28 cellular contexts compared by ENCODE assay signal in genomic region chr1:176252191-176252590, GRCh38.
"Had no signal": no experiment of that assay in that cellular context is flagged by ENCODE, and none has a peak within 500 bp of the region (broad histone marks: within the 10 kb centered on the region; RNA-seq: fewer than 3 reads in every experiment).

No MANE protein-coding gene starts in this region.

- DNase-seq: activated CD4-positive, alpha-beta memory T cell treated with anti-CD3 and anti-CD28 coated beads, Interleukin-2, amount 10 ng/mL, durations not matched to agents 7 days and 5 days; activated CD4-positive, alpha-beta T cell treated with anti-CD3 and anti-CD28 coated beads for 1 hour; activated CD4-positive, alpha-beta T cell treated with anti-CD3 and anti-CD28 coated beads for 4 hours; activated CD4-positive, alpha-beta T cell treated with anti-CD3 and anti-CD28 coated beads, Interleukin-2, amount 10 ng/mL, durations not matched to agents 7 days and 5 days; activated CD4-positive, alpha-beta T cell treated with anti-CD3 and anti-CD28 coated beads, Interleukin-2, amount 50 U/mL, for 4 hours; activated CD8-positive, alpha-beta memory T cell treated with anti-CD3 and anti-CD28 coated beads, Interleukin-2, amount 50 U/mL, for 48 hours; activated gamma-delta T cell; activated naive CD4-positive, alpha-beta T cell; activated naive CD4-positive, alpha-beta T cell treated with anti-CD3 and anti-CD28 coated beads, Interleukin-2, amount 10 ng/mL, durations not matched to agents 7 days and 5 days; activated naive CD8-positive, alpha-beta T cell treated with anti-CD3 and anti-CD28 coated beads, Interleukin-2, amount 10 ng/mL, durations not matched to agents 7 days and 5 days; activated T-cell treated with anti-CD3 and anti-CD28 coated beads for 4 hours; activated T-cell treated with anti-CD3 and anti-CD28 coated beads, Interleukin-2, amount 50 U/mL, for 24 hours; activated T-cell treated with anti-CD3 and anti-CD28 coated beads, Interleukin-2, amount 50 U/mL, for 72 hours; central memory CD4-positive, alpha-beta T cell; cerebellar nuclear complex; colonic mucosa; effector CD8-positive, alpha-beta T cell; foreskin fibroblast; head of caudate nucleus; hippocampal formation had no signal

- H3K9me3 ChIP-seq: ascending aorta, breast epithelium, colonic mucosa had no signal

- FAIRE-seq: endometrium, endothelial cell of umbilical vein, frontal cortex had no signal

- H3K27ac ChIP-seq: ascending aorta, breast epithelium, cardiac muscle cell, colonic mucosa, epithelial cell of prostate had no signal

- H3K27me3 ChIP-seq: ascending aorta, breast epithelium, cardiac muscle cell, colonic mucosa had no signal

- H3K4me1 ChIP-seq: ascending aorta, breast epithelium, colonic mucosa had no signal

- H3K4me3 ChIP-seq: ascending aorta, breast epithelium, cardiac muscle cell, colonic mucosa had no signal

- H3K36me3 ChIP-seq: ascending aorta, breast epithelium, cardiac muscle cell, colonic mucosa had no signal

- ATAC-seq: activated naive CD4-positive, alpha-beta T cell treated with anti-CD3 and anti-CD28 coated beads, Interleukin-2, amount 50 U/mL, for 72 hours; activated T-cell treated with anti-CD3 and anti-CD28 coated beads, Interleukin-2, amount 50 U/mL, for 72 hours had no signal
